ENCODE assay signal across 11 cellular contexts in genomic region chr22:20424937-20425587, GRCh38. TPM values are rescaled to one million over a fixed set of nuclear protein-coding genes. Genes with fewer than 3 reads are reported as not detected.
DNase-seq lines count a peak whose midpoint lies in the region; ATAC-seq and TF ChIP-seq lines count a peak whose summit lies in the region.
"Had no signal": no experiment of that assay in that cellular context is flagged by ENCODE, and none has a peak within 500 bp of the region (broad histone marks: within the 10 kb centered on the region; RNA-seq: fewer than 3 reads in every experiment).

No MANE protein-coding gene starts in this region.

- H3K36me3 ChIP-seq in heart left ventricle (peaks cover 0 to 27% (median 9%) of the 10 kb centered on the region in 9 donors), upper lobe of left lung (peaks cover 0 to 39% (median 6%) of the 10 kb centered on the region in 4 donors), MM.1S (replicated peaks; ENCODE audit: insufficient read depth, low read length) (no peaks in the 10 kb centered on the region), thyroid gland (no peaks in the 10 kb centered on the region)

- H3K9me3 ChIP-seq in heart left ventricle (no peaks in the 10 kb centered on the region), upper lobe of left lung (no peaks in the 10 kb centered on the region), MM.1S (replicated peaks; ENCODE audit: insufficient read depth, low read length) (no peaks in the 10 kb centered on the region), thyroid gland (no peaks in the 10 kb centered on the region)

- no peak for TF ChIP-seq CTCF in heart left ventricle (IDR thresholded peaks at IDR 0.05)
- no peak for TF ChIP-seq CTCF in upper lobe of left lung (IDR thresholded peaks at IDR 0.05)
- no peak for TF ChIP-seq CTCF in MM.1S (IDR thresholded peaks at IDR 0.05; ENCODE audit: low read length)
- TF ChIP-seq CTCF in thyroid gland (IDR thresholded peaks at IDR 0.05), result no peak

- 65 to 76% (median 72%) methylated on average over 22 to 61 of the region's 61 CpGs for WGBS in heart left ventricle, 4 donors
- WGBS in upper lobe of left lung, 2 donors, result 66% methylated on average over 7 to 38 of the region's 61 CpGs
- 74 to 81% methylated on average over 18 to 29 of the region's 61 CpGs for WGBS in thyroid gland, 2 donors

- H3K79me2 ChIP-seq in MM.1S (ENCODE audit: low read length), result no peaks in the 10 kb centered on the region

- H3F3A ChIP-seq in MM.1S (ENCODE audit: insufficient read depth, low read length), result no peaks in the 10 kb centered on the region

- no peak overlapping the region for H2AFZ ChIP-seq in MM.1S (ENCODE audit: low read length)

- peaks cover 0 to 37% (median 22%) of the 10 kb centered on the region in 12 donors for H3K4me1 ChIP-seq in heart left ventricle
- H3K4me1 ChIP-seq in upper lobe of left lung, result peaks cover 12 to 42% (median 18%) of the 10 kb centered on the region in 4 donors
- no peaks in the 10 kb centered on the region for H3K4me1 ChIP-seq in MM.1S (ENCODE audit: low read length)
- H3K4me1 ChIP-seq in thyroid gland, result no peaks in the 10 kb centered on the region

- H4K20me1 ChIP-seq in MM.1S (ENCODE audit: insufficient read depth, low read length), result no peaks in the 10 kb centered on the region

- H3K4me2 ChIP-seq in MM.1S (ENCODE audit: low read depth, low read length), result no peak overlapping the region

- no peaks in the 10 kb centered on the region for H3K9me2 ChIP-seq in MM.1S (replicated peaks; ENCODE audit: insufficient read depth, low read length)

- peak in 4 of 5 donors; percentile 47 to 69 (median 56) for DNase-seq in heart left ventricle
- DNase-seq in Right ventricle myocardium inferior (ENCODE audit: missing footprints), result no peak
- DNase-seq in cerebellar cortex (ENCODE audit: low spot score), result peak; percentile 41
- peak; percentile 91 for DNase-seq in left kidney (ENCODE audit: low read depth, low spot score)
- DNase-seq in upper lobe of left lung, result peak in 1 of 2 donors; percentile 85
- no peak for DNase-seq in NCI-H345 (lab: John Stamatoyannopoulos, UW)
- DNase-seq in MM.1S, result no peak
- DNase-seq in thyroid gland, result no peak
- DNase-seq: activated gamma-delta T cell, NCI-H2107, SW 1271 had no signal

- peak overlapping the region in 7 of 12 donors; percentile 23 to 50 (median 45) for H3K4me3 ChIP-seq in heart left ventricle
- peak overlapping the region in 3 of 4 donors; percentile 20 to 33 (median 27) for H3K4me3 ChIP-seq in upper lobe of left lung
- no peak overlapping the region for H3K4me3 ChIP-seq in MM.1S (ENCODE audit: low read length)
- H3K4me3 ChIP-seq in thyroid gland (replicated peaks in 1 of 3), result no peak overlapping the region

- TF ChIP-seq EP300 in upper lobe of left lung (IDR thresholded peaks at IDR 0.05), result no peak

- ATAC-seq in heart left ventricle, result peak; percentile 18 to 61 (median 26)
- no peak for ATAC-seq in Right ventricle myocardium inferior
- no peak for ATAC-seq in upper lobe of left lung (ENCODE audit: low FRiP score in 2 of 2)

- no peak overlapping the region for H3K9ac ChIP-seq in MM.1S (ENCODE audit: low read length)

- TF ChIP-seq POLR2A in heart left ventricle (IDR thresholded peaks at IDR 0.05) (no peak), upper lobe of left lung (IDR thresholded peaks at IDR 0.05) (no peak), thyroid gland (IDR thresholded peaks at IDR 0.05) (no peak)

- intact Hi-C loops in heart left ventricle (cut with DNase I) (loop anchor here in 5 of 10 donors (5.0 to 10.0 kb wide), 4 partner anchors 67 to 280 kb away; partner anchors contain the start of gene KLHL22 (in 2 of the 5)), Right ventricle myocardium inferior (cut with DNase I) (loop anchor here (5.0 kb wide), 1 partner anchor 142 kb away; no protein-coding TSS in a partner anchor), thyroid gland (cut with DNase I) (loop anchor here (5.0 kb wide), 1 partner anchor 72 kb away; the partner anchor contains the start of gene KLHL22)

- H3K27me3 ChIP-seq in heart left ventricle (peaks cover 0 to 30% (median 0%) of the 10 kb centered on the region in 9 donors), upper lobe of left lung (peaks cover 0 to 21% (median 5%) of the 10 kb centered on the region in 4 donors), MM.1S (replicated peaks; ENCODE audit: insufficient read depth, low read length) (peaks cover 46% of the 10 kb centered on the region), thyroid gland (no peaks in the 10 kb centered on the region)

- H3K27ac ChIP-seq in heart left ventricle (peak overlapping the region in 8 of 12 donors; percentile 21 to 74 (median 52)), upper lobe of left lung (peak overlapping the region in 1 of 4 donors; percentile 58), MM.1S (ENCODE audit: low read length) (no peak overlapping the region), thyroid gland (no peak overlapping the region)

RNA-seq across cellular contexts. Expression of gene SCARF2, which starts 12.6 kb away (rescaled TPM):
- total RNA-seq in heart left ventricle (10 to 100 TPM in 1 of 9 donors, 1 to 10 TPM in 8; 2.4 to 10.1 (median 3.1) TPM), Right ventricle myocardium inferior (3.0 TPM), upper lobe of left lung (10 to 100 TPM; 10.1 to 36.7 (median 16.1) TPM), thyroid gland (10 to 100 TPM; 14.4 to 23.1 (median 20.4) TPM)
- polyA plus RNA-seq in heart left ventricle, result 1 to 10 TPM; 1.5 to 2.7 TPM

RNA-seq across cellular contexts. Expression of gene ZNF74, which starts 31.1 kb away (rescaled TPM):
- 1 to 10 TPM; 3.8 to 6.5 (median 4.8) TPM for total RNA-seq in heart left ventricle
- 1 to 10 TPM; 2.1 to 2.5 TPM for polyA plus RNA-seq in heart left ventricle
- 6.3 TPM for total RNA-seq in Right ventricle myocardium inferior
- total RNA-seq in upper lobe of left lung, result 10 to 100 TPM in 5 of 6 donors, 1 to 10 TPM in 1; 8.9 to 26.2 (median 12.7) TPM
- total RNA-seq in thyroid gland, result 10 to 100 TPM in 3 of 4 donors, 1 to 10 TPM in 1; 9.8 to 15.0 (median 12.0) TPM

Comparison
In these comparisons a context has a peak if more than half of its experiments do, and no peak if none do; other contexts are left out.
1. ATAC-seq: peak in heart left ventricle (4 of 4); none in Right ventricle myocardium inferior (single experiment) and upper lobe of left lung (0 of 2).
2. DNase-seq: peak in heart left ventricle (4 of 5), cerebellar cortex (single experiment) and left kidney (single experiment); none in Right ventricle myocardium inferior (single experiment), NCI-H345 (single experiment), MM.1S (single experiment) and thyroid gland (0 of 2).
3. H3K27ac ChIP-seq: peak in heart left ventricle (8 of 12); none in MM.1S (single experiment) and thyroid gland (0 of 3).
4. H3K4me3 ChIP-seq: peak in heart left ventricle (7 of 12) and upper lobe of left lung (3 of 4); none in MM.1S (single experiment) and thyroid gland (0 of 3).